24 cellular contexts compared by ENCODE assay signal in the genomic region with DNA sequence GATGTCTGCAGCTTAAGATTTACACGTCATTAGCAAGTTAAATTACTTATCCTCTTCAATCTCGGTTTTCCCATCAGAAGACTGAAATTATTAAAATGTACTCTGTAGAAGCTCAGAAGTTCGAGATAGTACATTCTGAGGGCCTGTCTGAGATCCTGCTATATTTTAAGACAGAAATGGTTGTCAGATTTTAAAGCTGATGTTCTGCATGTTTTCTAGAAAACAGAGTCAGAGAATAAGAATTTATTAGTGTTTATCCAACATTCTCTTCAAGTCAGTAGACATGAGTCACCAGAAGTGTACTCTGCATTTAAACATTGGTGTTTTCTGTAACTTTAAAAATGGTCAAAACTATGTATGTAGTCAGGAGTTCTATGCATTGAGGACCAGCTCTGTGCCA.
DNase-seq lines count a peak whose midpoint lies in the region; TF ChIP-seq lines count a peak whose summit lies in the region.
"Had no signal": no experiment of that assay in that cellular context is flagged by ENCODE, and none has a peak within 500 bp of the region (broad histone marks: within the 10 kb centered on the region; RNA-seq: fewer than 3 reads in every experiment).

No MANE protein-coding gene starts in this region.

- CTCF ChIA-PET in BJ (lab: Yijun Ruan, JAX), result interaction anchor here (0.5 to 2.2 kb wide), 5 partner anchors 10 to 51 kb away, joined by 3 to 9 read pairs (median 3); no protein-coding TSS in a partner anchor
- CTCF ChIA-PET in CD8-positive, alpha-beta memory T cell (lab: Charles Lee), result no interaction called here

- no peaks in the 10 kb centered on the region for H3K36me3 ChIP-seq in BJ (ENCODE audit: control insufficient read depth, insufficient read depth, low read length)
- no peaks in the 10 kb centered on the region for H3K36me3 ChIP-seq in adipocyte (ENCODE audit: control insufficient read depth, insufficient read depth, low read length, severe bottlenecking)
- H3K36me3 ChIP-seq in skeletal muscle satellite cell (ENCODE audit: insufficient read depth, low read length), result no peaks in the 10 kb centered on the region
- no peaks in the 10 kb centered on the region for H3K36me3 ChIP-seq in CD8-positive, alpha-beta memory T cell (ENCODE audit: insufficient read depth, low read length)
- H3K36me3 ChIP-seq: stomach had no signal

- no peak overlapping the region for H3K27ac ChIP-seq in CD8-positive, alpha-beta memory T cell (ENCODE audit: low read depth, low read length)
- H3K27ac ChIP-seq: stomach had no signal

- H3K36me3 Mint-ChIP-seq in CD8-positive, alpha-beta memory T cell, result peaks cover 0 to 1% (median 0%) of the 10 kb centered on the region in 3 donors
- H3K36me3 Mint-ChIP-seq: type B pancreatic cell had no signal

- H3K4me1 ChIP-seq in adipocyte (ENCODE audit: control insufficient read depth, insufficient read depth, low read length), result peaks cover 29% of the 10 kb centered on the region
- peaks cover 37% of the 10 kb centered on the region for H3K4me1 ChIP-seq in skeletal muscle satellite cell (ENCODE audit: control insufficient read depth, insufficient read depth, low read length)
- no peaks in the 10 kb centered on the region for H3K4me1 ChIP-seq in CD8-positive, alpha-beta memory T cell (ENCODE audit: insufficient read depth, low read length)
- H3K4me1 ChIP-seq: stomach had no signal

- H3K4me3 ChIP-seq in BJ (ENCODE audit: low read depth, low read length) (no peak overlapping the region), adipocyte (ENCODE audit: low read length) (no peak overlapping the region), skeletal muscle satellite cell (ENCODE audit: low read length) (no peak overlapping the region)
- H3K4me3 ChIP-seq in CD8-positive, alpha-beta memory T cell (ENCODE audit: low read length), result no peak overlapping the region
- H3K4me3 ChIP-seq: stomach had no signal

- H3K27ac Mint-ChIP-seq in CD8-positive, alpha-beta memory T cell, result no peak overlapping the region
- H3K27ac Mint-ChIP-seq: activated CD8-positive, alpha-beta T cell treated with anti-CD3 and anti-CD28 coated beads, Interleukin-2, amount 10 ng/mL, durations not matched to agents 7 days and 5 days; type B pancreatic cell had no signal

- H3K9ac ChIP-seq in adipocyte (ENCODE audit: low read length) (peak overlapping the region; percentile 43), skeletal muscle satellite cell (ENCODE audit: low read depth, low read length) (peak overlapping the region; percentile 64)

- H3K9me3 ChIP-seq in adipocyte (ENCODE audit: control insufficient read depth, low read length) (no peaks in the 10 kb centered on the region), skeletal muscle satellite cell (replicated peaks; ENCODE audit: low read length) (no peaks in the 10 kb centered on the region)
- H3K9me3 ChIP-seq in CD8-positive, alpha-beta memory T cell (ENCODE audit: low read length), result no peaks in the 10 kb centered on the region
- H3K9me3 ChIP-seq: stomach had no signal

- H3K27me3 ChIP-seq in BJ (ENCODE audit: control insufficient read depth, insufficient read depth, low read length) (no peaks in the 10 kb centered on the region), adipocyte (replicated peaks; ENCODE audit: control insufficient read depth, insufficient read depth, low read length) (no peaks in the 10 kb centered on the region), skeletal muscle satellite cell (ENCODE audit: control insufficient read depth, insufficient read depth, low read length) (no peaks in the 10 kb centered on the region)
- no peaks in the 10 kb centered on the region for H3K27me3 ChIP-seq in CD8-positive, alpha-beta memory T cell (ENCODE audit: insufficient read depth, low read length, poor library complexity, severe bottlenecking)
- H3K27me3 ChIP-seq: stomach had no signal

- H3K27me3 Mint-ChIP-seq in CD8-positive, alpha-beta memory T cell, result peaks cover 0 to 3% of the 10 kb centered on the region in 2 donors
- H3K27me3 Mint-ChIP-seq: type B pancreatic cell had no signal

- no peaks in the 10 kb centered on the region for H3K4me1 Mint-ChIP-seq in CD8-positive, alpha-beta memory T cell

- no peak overlapping the region for H3K4me3 Mint-ChIP-seq in CD8-positive, alpha-beta memory T cell
- H3K4me3 Mint-ChIP-seq: activated CD8-positive, alpha-beta T cell treated with anti-CD3 and anti-CD28 coated beads, Interleukin-2, amount 10 ng/mL, durations not matched to agents 7 days and 5 days; type B pancreatic cell had no signal

- peak overlapping the region; percentile 48 for H3K4me2 ChIP-seq in skeletal muscle satellite cell (ENCODE audit: low read length)

- TF ChIP-seq CTCF in BJ (IDR thresholded peaks at IDR 0.05; ENCODE audit: insufficient read depth, low read depth, low read length), result no peak

- POLR2A ChIA-PET in BJ (lab: Charles Lee), result no interaction called here
- POLR2A ChIA-PET in CD8-positive, alpha-beta memory T cell (lab: Charles Lee), result no interaction called here

- H3K9me3 Mint-ChIP-seq in CD8-positive, alpha-beta memory T cell, result peaks cover 0 to 9% (median 3%) of the 10 kb centered on the region in 5 donors
- H3K9me3 Mint-ChIP-seq: type B pancreatic cell had no signal

- DNase-seq in BJ (ENCODE audit: low read depth) (peak; percentile 28), adipocyte (ENCODE audit: low read depth) (peak; percentile 73), fibroblast of peridontal ligament (ENCODE audit: extremely low read depth) (peak; percentile 27), HuH-7.5 (ENCODE audit: low spot score) (no peak), DMS 273 (lab: John Stamatoyannopoulos, UW; ENCODE audit: unreplicated experiment) (no peak)
- no peak for DNase-seq in CD8-positive, alpha-beta memory T cell
- no peak for DNase-seq in activated CD4-positive, alpha-beta T cell treated with anti-CD3 and anti-CD28 coated beads, Interleukin-2, amount 50 U/mL, for 4 hours
- DNase-seq: activated CD4-positive, CD25-positive, alpha-beta regulatory T cell treated with anti-CD3 and anti-CD28 coated beads, Interleukin-2, amount 50 U/mL, for 72 hours; activated CD8-positive, alpha-beta T cell treated with anti-CD3 and anti-CD28 coated beads, Interleukin-2, amount 10 ng/mL, durations not matched to agents 7 days and 5 days; activated naive CD4-positive, alpha-beta T cell treated with Interleukin-2 at 50 U/mL for 16 hours; activated T-cell treated with anti-CD3 and anti-CD28 coated beads, Interleukin-2, amount 50 U/mL, for 1 hour; cerebellar nuclear complex; DMS53; effector CD4-positive, alpha-beta T cell; erythroblast; NCI-H1092 treated with DMSO at 0.1 percent for 48 hours; NCI-H1930; NCI-H748 treated with DMSO at 0.1 percent for 48 hours; nucleus accumbens; retina; stomach; SW 1271 had no signal

Comparison
In these comparisons a context has a peak if more than half of its experiments do, and no peak if none do; other contexts are left out.
1. DNase-seq: peak in BJ (single experiment), adipocyte (single experiment) and fibroblast of peridontal ligament (single experiment); none in CD8-positive, alpha-beta memory T cell (0 of 5), HuH-7.5 (single experiment), activated CD4-positive, alpha-beta T cell treated with anti-CD3 and anti-CD28 coated beads, Interleukin-2, amount 50 U/mL, for 4 hours (0 of 2) and DMS 273 (single experiment).